ENCODE assay signal across 8 cellular contexts in genomic region chr16:84518804-84519341, GRCh38. TPM values are rescaled to one million over a fixed set of nuclear protein-coding genes. Genes with fewer than 3 reads are reported as not detected.
DNase-seq lines count a peak whose midpoint lies in the region; ATAC-seq and TF ChIP-seq lines count a peak whose summit lies in the region.

No MANE protein-coding gene starts in this region.

- H3K27me3 ChIP-seq in upper lobe of right lung = no peaks in the 10 kb centered on the region

- H3K4me3 ChIP-seq in upper lobe of right lung = no peak overlapping the region

- H3K9me3 Mint-ChIP-seq in T-helper 2 cell treated with Interferon-gamma antibody and Interleukin-4, amounts not matched to agents 5 μg/mL and 100 μg/mL, for 36 hours = no peaks in the 10 kb centered on the region
- no peaks in the 10 kb centered on the region for H3K9me3 Mint-ChIP-seq in activated naive CD4-positive, alpha-beta T cell treated with anti-CD3 and anti-CD28 coated beads, Interleukin-2, amount 10 ng/mL, durations not matched to agents 7 days and 5 days

- H3K4me3 Mint-ChIP-seq in T-helper 2 cell treated with Interferon-gamma antibody and Interleukin-4, amounts not matched to agents 5 μg/mL and 100 μg/mL, for 36 hours = peak overlapping the region; percentile 33
- H3K4me3 Mint-ChIP-seq in activated naive CD4-positive, alpha-beta T cell treated with anti-CD3 and anti-CD28 coated beads, Interleukin-2, amount 10 ng/mL, durations not matched to agents 7 days and 5 days = no peak overlapping the region

- H3K36me3 Mint-ChIP-seq in T-helper 2 cell treated with Interferon-gamma antibody and Interleukin-4, amounts not matched to agents 5 μg/mL and 100 μg/mL, for 36 hours (ENCODE audit: low read depth) = peaks cover 35% of the 10 kb centered on the region
- H3K36me3 Mint-ChIP-seq in activated naive CD4-positive, alpha-beta T cell treated with anti-CD3 and anti-CD28 coated beads, Interleukin-2, amount 10 ng/mL, durations not matched to agents 7 days and 5 days = peaks cover 50% of the 10 kb centered on the region

- H3K27me3 Mint-ChIP-seq in T-helper 2 cell treated with Interferon-gamma antibody and Interleukin-4, amounts not matched to agents 5 μg/mL and 100 μg/mL, for 36 hours (ENCODE audit: low read depth) = no peaks in the 10 kb centered on the region
- peaks cover 4% of the 10 kb centered on the region for H3K27me3 Mint-ChIP-seq in activated naive CD4-positive, alpha-beta T cell treated with anti-CD3 and anti-CD28 coated beads, Interleukin-2, amount 10 ng/mL, durations not matched to agents 7 days and 5 days

- DNase-seq in NCI-H187 (lab: John Stamatoyannopoulos, UW) (peak; percentile 13 to 55), iPS-NIHi7 (ENCODE audit: extremely low spot score) (no peak), upper lobe of right lung (no peak), NCI-H2227 treated with DMSO at 0.1 percent for 48 hours (lab: John Stamatoyannopoulos, UW) (no peak)
- DNase-seq in T-helper 2 cell treated with Interferon-gamma antibody and Interleukin-4, amounts not matched to agents 5 μg/mL and 100 μg/mL, for 36 hours (ENCODE audit: low spot score) = peak; percentile 71
- DNase-seq in activated naive CD4-positive, alpha-beta T cell treated with anti-CD3 and anti-CD28 coated beads, Interleukin-2, amount 10 ng/mL, durations not matched to agents 7 days and 5 days = peak; percentile 88
- peak; percentile 27 for DNase-seq in stimulated activated CD8-positive, alpha-beta memory T cell treated with anti-CD3 and anti-CD28 coated beads, Interleukin-12 subunit alpha, Interleukin-12 subunit beta, amount 100 ng/mL, for 4 hours (ENCODE audit: low read depth)

- CTCF ChIA-PET in activated naive CD4-positive, alpha-beta T cell treated with anti-CD3 and anti-CD28 coated beads, Interleukin-2, amount 10 ng/mL, durations not matched to agents 7 days and 5 days (lab: Charles Lee) = interaction anchor here (0.8 to 2.3 kb wide), 11 partner anchors 8 to 207 kb away, joined by 3 to 8 read pairs (median 5); no protein-coding TSS in a partner anchor

- no peaks in the 10 kb centered on the region for H3K36me3 ChIP-seq in upper lobe of right lung

- H3K27ac ChIP-seq in upper lobe of right lung = no peak overlapping the region

- H3K4me1 ChIP-seq in upper lobe of right lung = no peaks in the 10 kb centered on the region

- ATAC-seq in upper lobe of right lung = no peak
- ATAC-seq in HG02981 (IDR thresholded peaks at IDR 0.05; ENCODE audit: unreplicated experiment) = no peak

- H3K4me1 Mint-ChIP-seq in T-helper 2 cell treated with Interferon-gamma antibody and Interleukin-4, amounts not matched to agents 5 μg/mL and 100 μg/mL, for 36 hours (ENCODE audit: low read depth) = peaks cover 57% of the 10 kb centered on the region
- peaks cover 80% of the 10 kb centered on the region for H3K4me1 Mint-ChIP-seq in activated naive CD4-positive, alpha-beta T cell treated with anti-CD3 and anti-CD28 coated beads, Interleukin-2, amount 10 ng/mL, durations not matched to agents 7 days and 5 days

- no peaks in the 10 kb centered on the region for H3K9me3 ChIP-seq in upper lobe of right lung

- H3K27ac Mint-ChIP-seq in T-helper 2 cell treated with Interferon-gamma antibody and Interleukin-4, amounts not matched to agents 5 μg/mL and 100 μg/mL, for 36 hours = peak overlapping the region; percentile 89
- H3K27ac Mint-ChIP-seq in activated naive CD4-positive, alpha-beta T cell treated with anti-CD3 and anti-CD28 coated beads, Interleukin-2, amount 10 ng/mL, durations not matched to agents 7 days and 5 days = peak overlapping the region; percentile 91

- TF ChIP-seq CTCF in upper lobe of right lung (IDR thresholded peaks at IDR 0.05) = no peak

- intact Hi-C loops in upper lobe of right lung (cut with DNase I) = loop anchor here (10.0 kb wide), 1 partner anchor 206 kb away; no protein-coding TSS in a partner anchor

RNA-seq across cellular contexts. Expression of gene MEAK7, which starts 14.4 kb away (rescaled TPM):
- 10.8 TPM for total RNA-seq in upper lobe of right lung

Comparison
In these comparisons a context has a peak if more than half of its experiments do, and no peak if none do; other contexts are left out.
1. DNase-seq: peak in NCI-H187 (2 of 2), T-helper 2 cell treated with Interferon-gamma antibody and Interleukin-4, amounts not matched to agents 5 μg/mL and 100 μg/mL, for 36 hours (single experiment), activated naive CD4-positive, alpha-beta T cell treated with anti-CD3 and anti-CD28 coated beads, Interleukin-2, amount 10 ng/mL, durations not matched to agents 7 days and 5 days (single experiment) and stimulated activated CD8-positive, alpha-beta memory T cell treated with anti-CD3 and anti-CD28 coated beads, Interleukin-12 subunit alpha, Interleukin-12 subunit beta, amount 100 ng/mL, for 4 hours (single experiment); none in iPS-NIHi7 (single experiment), upper lobe of right lung (single experiment) and NCI-H2227 treated with DMSO at 0.1 percent for 48 hours (single experiment).